ENCODE assay signal across 14 cellular contexts in the genomic region with DNA sequence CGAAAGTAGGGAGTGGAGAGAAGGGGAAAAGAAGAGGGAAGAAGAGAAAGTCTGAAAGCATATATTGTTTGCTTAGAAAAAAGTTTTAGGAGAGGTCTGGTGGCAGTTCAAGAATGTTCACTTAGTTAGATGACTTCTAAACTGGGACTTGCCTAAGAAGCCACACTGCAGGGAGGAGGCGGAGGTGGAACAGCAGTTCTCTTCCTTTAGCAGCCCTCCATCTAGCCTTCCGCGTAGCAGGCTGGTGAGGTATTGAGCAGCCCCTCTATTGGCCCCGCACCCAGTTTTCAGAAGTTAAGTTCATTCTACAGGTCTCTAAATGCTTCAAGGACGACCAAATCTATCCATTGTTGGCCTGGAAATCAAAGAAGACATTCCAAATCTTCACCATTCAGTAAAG. TPM values are rescaled to one million over a fixed set of nuclear protein-coding genes. Genes with fewer than 3 reads are reported as not detected.
DNase-seq lines count a peak whose midpoint lies in the region; ATAC-seq and TF ChIP-seq lines count a peak whose summit lies in the region.
"Had no signal": no experiment of that assay in that cellular context is flagged by ENCODE, and none has a peak within 500 bp of the region (broad histone marks: within the 10 kb centered on the region; RNA-seq: fewer than 3 reads in every experiment).

No MANE protein-coding gene starts in this region.

- intact Hi-C loops in activated B cell treated with CpG ODN at 0.5 μM for 24 hours (cut with micrococcal nuclease), result no loop called here

- no peaks in the 10 kb centered on the region for H3K27me3 Mint-ChIP-seq in activated T-cell treated with anti-CD3 and anti-CD28 coated beads, Interleukin-2, amount 50 U/mL, for 24 hours
- no peaks in the 10 kb centered on the region for H3K27me3 Mint-ChIP-seq in activated B cell treated with CpG ODN at 0.5 μM for 24 hours
- no peaks in the 10 kb centered on the region for H3K27me3 Mint-ChIP-seq in effector memory CD8-positive, alpha-beta T cell
- no peaks in the 10 kb centered on the region for H3K27me3 Mint-ChIP-seq in stimulated activated naive CD8-positive, alpha-beta T cell treated with anti-CD3 and anti-CD28 coated beads, Interleukin-15, amount 100 ng/mL, for 72 hours
- H3K27me3 Mint-ChIP-seq: type B pancreatic cell had no signal

- H3K4me1 Mint-ChIP-seq in activated T-cell treated with anti-CD3 and anti-CD28 coated beads, Interleukin-2, amount 50 U/mL, for 24 hours (ENCODE audit: low read depth), result peaks cover 76% of the 10 kb centered on the region
- H3K4me1 Mint-ChIP-seq in activated B cell treated with CpG ODN at 0.5 μM for 24 hours, result peaks cover 83% of the 10 kb centered on the region
- peaks cover 60 to 81% of the 10 kb centered on the region in 2 donors for H3K4me1 Mint-ChIP-seq in effector memory CD8-positive, alpha-beta T cell (ENCODE audit: low read depth in 2 of 2)
- peaks cover 77% of the 10 kb centered on the region for H3K4me1 Mint-ChIP-seq in stimulated activated naive CD8-positive, alpha-beta T cell treated with anti-CD3 and anti-CD28 coated beads, Interleukin-15, amount 100 ng/mL, for 72 hours

- POLR2A ChIA-PET in activated B cell treated with CpG ODN at 0.5 μM for 24 hours (lab: Charles Lee), result interaction anchor here (1.0 to 2.0 kb wide), 2 partner anchors 11 to 21 kb away, joined by 3 to 8 read pairs; no protein-coding TSS in a partner anchor

- no peak for DNase-seq in activated T-cell treated with anti-CD3 and anti-CD28 coated beads, Interleukin-2, amount 50 U/mL, for 24 hours
- DNase-seq in activated T-cell treated with anti-CD3 and anti-CD28 coated beads for 4 hours (no peak), activated B cell treated with CpG ODN at 0.5 μM for 24 hours (no peak), SW 1271 (lab: John Stamatoyannopoulos, UW) (no peak), NCI-H774 (lab: John Stamatoyannopoulos, UW) (no peak), T1000 (lab: John Stamatoyannopoulos, UW) (no peak)
- no peak for DNase-seq in effector memory CD8-positive, alpha-beta T cell
- no peak for DNase-seq in stimulated activated naive CD8-positive, alpha-beta T cell treated with anti-CD3 and anti-CD28 coated beads, Interleukin-15, amount 100 ng/mL, for 72 hours
- DNase-seq: left colon, NCI-H1436, NCI-H2171 treated with DMSO at 0.1 percent for 48 hours, retina had no signal

- no peak for ATAC-seq in activated B cell treated with CpG ODN at 0.5 μM for 24 hours (ENCODE audit: low read depth)
- ATAC-seq in effector memory CD8-positive, alpha-beta T cell (replicated peaks), result no peak
- ATAC-seq in stimulated activated naive CD8-positive, alpha-beta T cell treated with anti-CD3 and anti-CD28 coated beads, Interleukin-15, amount 100 ng/mL, for 72 hours, result no peak
- ATAC-seq: left colon had no signal

- H3K4me3 Mint-ChIP-seq in activated T-cell treated with anti-CD3 and anti-CD28 coated beads, Interleukin-2, amount 50 U/mL, for 24 hours, result peak overlapping the region; percentile 82
- H3K4me3 Mint-ChIP-seq in activated B cell treated with CpG ODN at 0.5 μM for 24 hours, result no peak overlapping the region
- no peak overlapping the region for H3K4me3 Mint-ChIP-seq in effector memory CD8-positive, alpha-beta T cell
- H3K4me3 Mint-ChIP-seq in stimulated activated naive CD8-positive, alpha-beta T cell treated with anti-CD3 and anti-CD28 coated beads, Interleukin-15, amount 100 ng/mL, for 72 hours, result peak overlapping the region; percentile 87 to 91
- H3K4me3 Mint-ChIP-seq: mesothelial cell of epicardium, type B pancreatic cell had no signal

- CTCF ChIA-PET in activated B cell treated with CpG ODN at 0.5 μM for 24 hours (lab: Charles Lee), result no interaction called here

- H3K9me3 Mint-ChIP-seq in activated T-cell treated with anti-CD3 and anti-CD28 coated beads, Interleukin-2, amount 50 U/mL, for 24 hours, result no peaks in the 10 kb centered on the region
- no peaks in the 10 kb centered on the region for H3K9me3 Mint-ChIP-seq in activated B cell treated with CpG ODN at 0.5 μM for 24 hours
- no peaks in the 10 kb centered on the region for H3K9me3 Mint-ChIP-seq in effector memory CD8-positive, alpha-beta T cell
- H3K9me3 Mint-ChIP-seq in stimulated activated naive CD8-positive, alpha-beta T cell treated with anti-CD3 and anti-CD28 coated beads, Interleukin-15, amount 100 ng/mL, for 72 hours, result no peaks in the 10 kb centered on the region
- H3K9me3 Mint-ChIP-seq: mesothelial cell of epicardium, type B pancreatic cell had no signal

- H3K27ac Mint-ChIP-seq in activated T-cell treated with anti-CD3 and anti-CD28 coated beads, Interleukin-2, amount 50 U/mL, for 24 hours, result peak overlapping the region; percentile 95
- peak overlapping the region; percentile 30 for H3K27ac Mint-ChIP-seq in activated B cell treated with CpG ODN at 0.5 μM for 24 hours
- H3K27ac Mint-ChIP-seq in effector memory CD8-positive, alpha-beta T cell, result peak overlapping the region; percentile 18 to 96
- peak overlapping the region; percentile 21 to 97 for H3K27ac Mint-ChIP-seq in stimulated activated naive CD8-positive, alpha-beta T cell treated with anti-CD3 and anti-CD28 coated beads, Interleukin-15, amount 100 ng/mL, for 72 hours
- H3K27ac Mint-ChIP-seq: mesothelial cell of epicardium, type B pancreatic cell had no signal

- TF ChIP-seq CTCF in activated B cell treated with CpG ODN at 0.5 μM for 24 hours (IDR thresholded peaks at IDR 0.05), result no peak

- peaks cover 90% of the 10 kb centered on the region for H3K36me3 Mint-ChIP-seq in activated T-cell treated with anti-CD3 and anti-CD28 coated beads, Interleukin-2, amount 50 U/mL, for 24 hours (ENCODE audit: low read depth)
- peaks cover 82% of the 10 kb centered on the region for H3K36me3 Mint-ChIP-seq in activated B cell treated with CpG ODN at 0.5 μM for 24 hours (ENCODE audit: low read depth)
- peaks cover 66% of the 10 kb centered on the region for H3K36me3 Mint-ChIP-seq in effector memory CD8-positive, alpha-beta T cell (ENCODE audit: insufficient read depth)
- H3K36me3 Mint-ChIP-seq: mesothelial cell of epicardium had no signal

RNA-seq across cellular contexts. Expression of gene WIPF1, which starts 31.9 kb away (rescaled TPM):
- total RNA-seq in activated B cell treated with CpG ODN at 0.5 μM for 24 hours, result 293 TPM in 2 replicates

Comparison
In these comparisons a context has a peak if more than half of its experiments do, and no peak if none do; other contexts are left out.
1. H3K27ac Mint-ChIP-seq: peak in every context shown above with its lines; median percentile 95 in activated T-cell treated with anti-CD3 and anti-CD28 coated beads, Interleukin-2, amount 50 U/mL, for 24 hours; 59 in stimulated activated naive CD8-positive, alpha-beta T cell treated with anti-CD3 and anti-CD28 coated beads, Interleukin-15, amount 100 ng/mL, for 72 hours; 57 in effector memory CD8-positive, alpha-beta T cell; 30 in activated B cell treated with CpG ODN at 0.5 μM for 24 hours.
2. H3K4me3 Mint-ChIP-seq: peak in activated T-cell treated with anti-CD3 and anti-CD28 coated beads, Interleukin-2, amount 50 U/mL, for 24 hours (single experiment) and stimulated activated naive CD8-positive, alpha-beta T cell treated with anti-CD3 and anti-CD28 coated beads, Interleukin-15, amount 100 ng/mL, for 72 hours (2 of 2); none in activated B cell treated with CpG ODN at 0.5 μM for 24 hours (single experiment) and effector memory CD8-positive, alpha-beta T cell (0 of 2).